In genomic region chr17:29048440-29049360, GRCh38 we compare ENCODE assay signal across 13 cellular contexts. TPM values are rescaled to one million over a fixed set of nuclear protein-coding genes. Genes with fewer than 3 reads are reported as not detected.
DNase-seq lines count a peak whose midpoint lies in the region; ATAC-seq, FAIRE-seq and TF ChIP-seq lines count a peak whose summit lies in the region.
"Had no signal": no experiment of that assay in that cellular context is flagged by ENCODE, and none has a peak within 500 bp of the region (broad histone marks: within the 10 kb centered on the region; RNA-seq: fewer than 3 reads in every experiment).

No MANE protein-coding gene starts in this region.

- H4K20me1 ChIP-seq in keratinocyte (ENCODE audit: control insufficient read depth, extremely low read depth, insufficient read depth, low read length): no peaks in the 10 kb centered on the region

- FAIRE-seq in HTR-8/SVneo (lab: Jason Lieb, UNC) (peak; percentile 91), keratinocyte (lab: Jason Lieb, UNC) (no peak)
- FAIRE-seq: GM12892, islet of Langerhans had no signal

- H3K27me3 ChIP-seq in keratinocyte (ENCODE audit: control insufficient read depth, extremely low read depth, insufficient read depth, low read length) (peaks cover 31% of the 10 kb centered on the region), prostate gland (replicated peaks; ENCODE audit: insufficient read depth) (no peaks in the 10 kb centered on the region)

- dilution Hi-C loops in keratinocyte (cut with MboI; ENCODE audit: extremely low pct_ligation_motif_present, low sequenced_read_pairs): no loop called here

- H3K9me3 ChIP-seq in keratinocyte (ENCODE audit: control insufficient read depth, low read depth, low read length): no peaks in the 10 kb centered on the region
- no peaks in the 10 kb centered on the region for H3K9me3 ChIP-seq in prostate gland

- H3K27ac ChIP-seq in keratinocyte (ENCODE audit: control insufficient read depth, insufficient read depth, low read length) (no peak overlapping the region), prostate gland (no peak overlapping the region)

- no peaks in the 10 kb centered on the region for H3K79me2 ChIP-seq in keratinocyte (ENCODE audit: control insufficient read depth, insufficient read depth, low read length)

- ATAC-seq in HG02981 (IDR thresholded peaks at IDR 0.05; ENCODE audit: unreplicated experiment): no peak
- ATAC-seq: esophagus mucosa had no signal

- DNase-seq in A172 (ENCODE audit: low spot score) (peak; percentile 40), HTR-8/SVneo (ENCODE audit: insufficient read length, low spot score) (peak; percentile 30), OCI-M1 (lab: John Stamatoyannopoulos, UW) (peak; percentile 20), keratinocyte (ENCODE audit: low read depth, low spot score) (no peak), T-helper 9 cell (no peak), HCEC 1CT (no peak), prostate gland (ENCODE audit: low spot score) (no peak)
- DNase-seq: activated CD4-positive, alpha-beta T cell treated with anti-CD3 and anti-CD28 coated beads for 48 hours had no signal

- no peak overlapping the region for H3K9ac ChIP-seq in keratinocyte (ENCODE audit: control insufficient read depth, extremely low read depth, insufficient read depth, low read length)

- intact Hi-C loops in prostate gland (cut with DNase I): no loop called here

- H3K36me3 ChIP-seq in keratinocyte (ENCODE audit: control insufficient read depth in 2 of 2, extremely low read depth in 1 of 2, insufficient read depth in 2 of 2, low read length in 2 of 2) (no peaks in the 10 kb centered on the region), prostate gland (no peaks in the 10 kb centered on the region)

- H3K4me3 ChIP-seq in keratinocyte (ENCODE audit: control insufficient read depth in 2 of 3, extremely low read depth in 1 of 3, insufficient read depth in 2 of 3, low read depth in 1 of 3, low read length in 3 of 3) (no peak overlapping the region), prostate gland (no peak overlapping the region)

- peak overlapping the region; percentile 6 for H3K4me2 ChIP-seq in keratinocyte (ENCODE audit: control insufficient read depth, extremely low read depth, insufficient read depth, low read depth, low read length)

- no peak overlapping the region for H2AFZ ChIP-seq in keratinocyte (ENCODE audit: control insufficient read depth, low read length)

- no peak for TF ChIP-seq CTCF in keratinocyte (optimal IDR thresholded peaks at IDR 0.05 in 1 of 3, IDR thresholded peaks at IDR 0.05 in 1 of 3, conservative IDR thresholded peaks at IDR 0.05 in 1 of 3; ENCODE audit: extremely low read depth in 1 of 3, insufficient read depth in 2 of 3, low read length in 3 of 3)
- no peak for TF ChIP-seq CTCF in prostate gland (IDR thresholded peaks at IDR 0.05)

- no peaks in the 10 kb centered on the region for H3K4me1 ChIP-seq in keratinocyte (ENCODE audit: control insufficient read depth, extremely low read depth, insufficient read depth, low read length)
- H3K4me1 ChIP-seq in prostate gland (replicated peaks): no peaks in the 10 kb centered on the region

- no peaks in the 10 kb centered on the region for H3K9me1 ChIP-seq in keratinocyte (ENCODE audit: control insufficient read depth, extremely low read depth, insufficient read depth, low read length)

- WGBS in prostate gland: 50% methylated on average over 10 of the region's 10 CpGs

- TF ChIP-seq POLR2A in prostate gland (IDR thresholded peaks at IDR 0.05): no peak

RNA-seq across cellular contexts. Expression of gene PIPOX, which starts 5.8 kb away (rescaled TPM):
- total RNA-seq in A172 (2014; rRNA removed; shearing (Covaris generic)): 1.1 and 1.7 TPM in 2 replicates
- polyA plus RNA-seq in keratinocyte: 0.03 to 0.15 TPM in 2 of 3 replicates, not detected in the other
- polyA plus RNA-seq in keratinocyte (2011; ENCODE audit: low read depth): not detected
- polyA plus RNA-seq in keratinocyte (2011; cell fraction: cytosol; rRNA removed): not detected in 2 replicates
- 0.28 and 0.60 TPM in 2 replicates for polyA plus RNA-seq in keratinocyte (2011; cell fraction: nucleus; rRNA removed)
- polyA plus RNA-seq in keratinocyte (2012; ENCODE audit: low replicate concordance): 0.35 TPM in 1 of 2 replicates, not detected in the other
- polyA minus RNA-seq in keratinocyte: 0.49 to 1.4 TPM in 2 of 3 replicates, not detected in the other
- not detected for polyA minus RNA-seq in keratinocyte (2011; cell fraction: cytosol; rRNA and poly(A)+ RNA removed)
- polyA minus RNA-seq in keratinocyte (2011; cell fraction: nucleus; rRNA and poly(A)+ RNA removed): 0.95 and 2.3 TPM in 2 replicates
- total RNA-seq in prostate gland: 1 to 10 TPM; 3.1 to 6.2 TPM

RNA-seq across cellular contexts. Expression of gene SEZ6, which starts 42.9 kb away (rescaled TPM):
- total RNA-seq in A172 (2014; rRNA removed; shearing (Covaris generic)): 0.07 and 0.52 TPM in 2 replicates
- polyA plus RNA-seq in keratinocyte: not detected in 3 replicates
- polyA plus RNA-seq in keratinocyte (2011; ENCODE audit: low read depth): not detected
- polyA plus RNA-seq in keratinocyte (2011; cell fraction: cytosol; rRNA removed): not detected in 2 replicates
- not detected in 2 replicates for polyA plus RNA-seq in keratinocyte (2011; cell fraction: nucleus; rRNA removed)
- polyA plus RNA-seq in keratinocyte (2012; ENCODE audit: low replicate concordance): not detected in 2 replicates
- polyA minus RNA-seq in keratinocyte: not detected in 3 replicates
- not detected for polyA minus RNA-seq in keratinocyte (2011; cell fraction: cytosol; rRNA and poly(A)+ RNA removed)
- polyA minus RNA-seq in keratinocyte (2011; cell fraction: nucleus; rRNA and poly(A)+ RNA removed): not detected in 2 replicates
- 1 to 10 TPM in 1 of 2 donors, under 1 TPM in 1; 0.05 to 1.0 TPM for total RNA-seq in prostate gland
- total RNA-seq: esophagus mucosa, pulmonary artery endothelial cell had no signal

Comparison
In these comparisons a context has a peak if more than half of its experiments do, and no peak if none do; other contexts are left out.
1. DNase-seq: peak in A172 (single experiment), HTR-8/SVneo (single experiment) and OCI-M1 (single experiment); none in keratinocyte (single experiment), T-helper 9 cell (single experiment), HCEC 1CT (single experiment) and prostate gland (single experiment).